In genomic region chr13:60261432-60262351, GRCh38 we compare ENCODE assay signal across 15 cellular contexts.
DNase-seq lines count a peak whose midpoint lies in the region; ATAC-seq, FAIRE-seq and TF ChIP-seq lines count a peak whose summit lies in the region.
"Had no signal": no experiment of that assay in that cellular context is flagged by ENCODE, and none has a peak within 500 bp of the region (broad histone marks: within the 10 kb centered on the region; RNA-seq: fewer than 3 reads in every experiment).

No MANE protein-coding gene starts in this region.

- DNase-seq in DMS153 treated with DMSO at 0.1 percent for 48 hours (lab: John Stamatoyannopoulos, UW; ENCODE audit: unreplicated experiment) (peak; percentile 79), NCI-H1417 treated with DMSO at 0.1 percent for 48 hours (lab: John Stamatoyannopoulos, UW) (peak; percentile 88), NCI-H510A treated with DMSO at 0.1 percent for 48 hours (lab: John Stamatoyannopoulos, UW) (peak; percentile 67), iPS DF 19.7 (ENCODE audit: low read depth, low spot score) (peak; percentile 92), LoVo (ENCODE audit: low spot score) (no peak), GM12892 (ENCODE audit: insufficient read length) (no peak), OCI-M1 (lab: John Stamatoyannopoulos, UW) (no peak)
- DNase-seq: activated CD4-positive, CD25-positive, alpha-beta regulatory T cell; activated CD8-positive, alpha-beta memory T cell treated with anti-CD3 and anti-CD28 coated beads, Interleukin-2, amount 50 U/mL, for 48 hours; DMS79 treated with DMSO at 0.1 percent for 48 hours; left cardiac atrium; naive thymus-derived CD4-positive, alpha-beta T cell had no signal

- no peak for TF ChIP-seq POLR2A in GM12892 (IDR thresholded peaks at IDR 0.05; ENCODE audit: low read depth, low read length)

- FAIRE-seq in GM12892 (lab: Jason Lieb, UNC), result no peak
- FAIRE-seq: endometrium had no signal

- ATAC-seq in HG02981 (IDR thresholded peaks at IDR 0.05; ENCODE audit: unreplicated experiment), result no peak
- ATAC-seq: gastroesophageal sphincter; left cardiac atrium; naive thymus-derived CD4-positive, alpha-beta T cell had no signal

Comparison
In these comparisons a context has a peak if more than half of its experiments do, and no peak if none do; other contexts are left out.
1. DNase-seq: peak in DMS153 treated with DMSO at 0.1 percent for 48 hours (single experiment), NCI-H1417 treated with DMSO at 0.1 percent for 48 hours (single experiment), NCI-H510A treated with DMSO at 0.1 percent for 48 hours (single experiment) and iPS DF 19.7 (single experiment); none in LoVo (single experiment), GM12892 (single experiment) and OCI-M1 (single experiment).